In the genomic region with DNA sequence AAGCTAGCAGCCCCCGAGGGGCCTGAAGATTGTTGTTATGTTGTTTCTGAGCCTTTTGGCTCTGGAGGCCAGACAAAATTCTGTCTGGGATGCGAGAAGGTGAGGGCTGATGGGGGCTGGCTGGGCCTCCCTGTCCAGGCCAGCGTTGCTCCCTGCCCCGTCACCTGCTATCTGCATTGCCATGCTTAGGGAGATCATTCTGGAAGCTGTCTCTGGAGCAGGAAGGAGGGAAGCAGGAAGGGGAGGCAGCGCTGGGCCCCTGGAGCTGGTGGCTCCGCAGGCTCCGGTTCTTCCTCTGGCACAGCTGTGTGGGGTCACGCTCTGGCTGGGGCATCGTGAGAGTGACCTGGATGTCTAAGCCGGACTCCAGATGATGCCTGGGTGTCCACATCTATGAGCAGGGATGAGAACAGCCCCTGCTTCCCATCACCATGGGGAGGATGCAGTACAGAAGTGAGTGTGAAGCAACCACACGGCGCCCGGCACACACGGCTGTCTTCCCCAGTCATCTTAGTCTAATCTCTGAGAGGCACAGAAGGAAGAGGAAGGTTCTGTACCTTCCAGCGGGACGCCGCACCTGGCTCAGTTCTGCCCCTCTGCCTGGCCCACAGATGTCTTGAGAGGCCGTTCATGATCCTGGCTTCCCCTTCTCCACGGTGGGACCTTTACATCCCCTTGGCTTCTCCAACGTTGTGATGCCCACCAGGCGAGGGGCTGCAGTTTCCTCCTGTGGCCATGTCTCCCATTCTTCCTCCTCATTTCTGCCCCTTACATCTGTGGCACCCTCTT, we compare ENCODE assay signal across 1 cellular context.
TF ChIP-seq lines count a peak whose summit lies in the region.

No MANE protein-coding gene starts in this region.

TF ChIP-seq in GM23338, 12 proteins besides CTCF, POLR2A, EP300 and RAD21 (continued from another document):
- TF ChIP-seq, protein P1, sequence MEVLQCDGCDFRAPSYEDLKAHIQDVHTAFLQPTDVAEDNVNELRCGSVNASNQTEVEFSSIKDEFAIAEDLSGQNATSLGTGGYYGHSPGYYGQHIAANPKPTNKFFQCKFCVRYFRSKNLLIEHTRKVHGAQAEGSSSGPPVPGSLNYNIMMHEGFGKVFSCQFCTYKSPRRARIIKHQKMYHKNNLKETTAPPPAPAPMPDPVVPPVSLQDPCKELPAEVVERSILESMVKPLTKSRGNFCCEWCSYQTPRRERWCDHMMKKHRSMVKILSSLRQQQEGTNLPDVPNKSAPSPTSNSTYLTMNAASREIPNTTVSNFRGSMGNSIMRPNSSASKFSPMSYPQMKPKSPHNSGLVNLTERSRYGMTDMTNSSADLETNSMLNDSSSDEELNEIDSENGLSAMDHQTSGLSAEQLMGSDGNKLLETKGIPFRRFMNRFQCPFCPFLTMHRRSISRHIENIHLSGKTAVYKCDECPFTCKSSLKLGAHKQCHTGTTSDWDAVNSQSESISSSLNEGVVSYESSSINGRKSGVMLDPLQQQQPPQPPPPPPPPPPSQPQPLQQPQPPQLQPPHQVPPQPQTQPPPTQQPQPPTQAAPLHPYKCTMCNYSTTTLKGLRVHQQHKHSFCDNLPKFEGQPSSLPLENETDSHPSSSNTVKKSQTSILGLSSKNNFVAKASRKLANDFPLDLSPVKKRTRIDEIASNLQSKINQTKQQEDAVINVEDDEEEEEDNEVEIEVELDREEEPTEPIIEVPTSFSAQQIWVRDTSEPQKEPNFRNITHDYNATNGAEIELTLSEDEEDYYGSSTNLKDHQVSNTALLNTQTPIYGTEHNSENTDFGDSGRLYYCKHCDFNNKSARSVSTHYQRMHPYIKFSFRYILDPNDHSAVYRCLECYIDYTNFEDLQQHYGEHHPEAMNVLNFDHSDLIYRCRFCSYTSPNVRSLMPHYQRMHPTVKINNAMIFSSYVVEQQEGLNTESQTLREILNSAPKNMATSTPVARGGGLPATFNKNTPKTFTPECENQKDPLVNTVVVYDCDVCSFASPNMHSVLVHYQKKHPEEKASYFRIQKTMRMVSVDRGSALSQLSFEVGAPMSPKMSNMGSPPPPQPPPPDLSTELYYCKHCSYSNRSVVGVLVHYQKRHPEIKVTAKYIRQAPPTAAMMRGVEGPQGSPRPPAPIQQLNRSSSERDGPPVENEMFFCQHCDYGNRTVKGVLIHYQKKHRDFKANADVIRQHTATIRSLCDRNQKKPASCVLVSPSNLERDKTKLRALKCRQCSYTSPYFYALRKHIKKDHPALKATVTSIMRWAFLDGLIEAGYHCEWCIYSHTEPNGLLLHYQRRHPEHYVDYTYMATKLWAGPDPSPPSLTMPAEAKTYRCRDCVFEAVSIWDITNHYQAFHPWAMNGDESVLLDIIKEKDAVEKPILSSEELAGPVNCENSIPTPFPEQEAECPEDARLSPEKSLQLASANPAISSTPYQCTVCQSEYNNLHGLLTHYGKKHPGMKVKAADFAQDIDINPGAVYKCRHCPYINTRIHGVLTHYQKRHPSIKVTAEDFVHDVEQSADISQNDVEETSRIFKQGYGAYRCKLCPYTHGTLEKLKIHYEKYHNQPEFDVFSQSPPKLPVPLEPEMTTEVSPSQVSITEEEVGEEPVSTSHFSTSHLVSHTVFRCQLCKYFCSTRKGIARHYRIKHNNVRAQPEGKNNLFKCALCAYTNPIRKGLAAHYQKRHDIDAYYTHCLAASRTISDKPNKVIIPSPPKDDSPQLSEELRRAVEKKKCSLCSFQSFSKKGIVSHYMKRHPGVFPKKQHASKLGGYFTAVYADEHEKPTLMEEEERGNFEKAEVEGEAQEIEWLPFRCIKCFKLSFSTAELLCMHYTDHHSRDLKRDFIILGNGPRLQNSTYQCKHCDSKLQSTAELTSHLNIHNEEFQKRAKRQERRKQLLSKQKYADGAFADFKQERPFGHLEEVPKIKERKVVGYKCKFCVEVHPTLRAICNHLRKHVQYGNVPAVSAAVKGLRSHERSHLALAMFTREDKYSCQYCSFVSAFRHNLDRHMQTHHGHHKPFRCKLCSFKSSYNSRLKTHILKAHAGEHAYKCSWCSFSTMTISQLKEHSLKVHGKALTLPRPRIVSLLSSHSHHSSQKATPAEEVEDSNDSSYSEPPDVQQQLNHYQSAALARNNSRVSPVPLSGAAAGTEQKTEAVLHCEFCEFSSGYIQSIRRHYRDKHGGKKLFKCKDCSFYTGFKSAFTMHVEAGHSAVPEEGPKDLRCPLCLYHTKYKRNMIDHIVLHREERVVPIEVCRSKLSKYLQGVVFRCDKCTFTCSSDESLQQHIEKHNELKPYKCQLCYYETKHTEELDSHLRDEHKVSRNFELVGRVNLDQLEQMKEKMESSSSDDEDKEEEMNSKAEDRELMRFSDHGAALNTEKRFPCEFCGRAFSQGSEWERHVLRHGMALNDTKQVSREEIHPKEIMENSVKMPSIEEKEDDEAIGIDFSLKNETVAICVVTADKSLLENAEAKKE (CRISPR knock-in tag; IDR thresholded peaks at IDR 0.05): no peak
- no peak for TF ChIP-seq EZH2 (IDR thresholded peaks at IDR 0.05; ENCODE audit: low read depth, unreplicated experiment)
- no peak for TF ChIP-seq JUNB (IDR thresholded peaks at IDR 0.05; ENCODE audit: unreplicated experiment)
